18 cellular contexts compared by ENCODE assay signal in genomic region chrX:136814847-136815634, GRCh38. TPM values are rescaled to one million over a fixed set of nuclear protein-coding genes. Genes with fewer than 3 reads are reported as not detected.
A peak's percentile ranks its signal among the peaks of the same experiment; 100 is the strongest.
DNase-seq lines count a peak whose midpoint lies in the region; ATAC-seq, FAIRE-seq and TF ChIP-seq lines count a peak whose summit lies in the region.
"Had no signal": no experiment of that assay in that cellular context is flagged by ENCODE, and none has a peak within 500 bp of the region (broad histone marks: within the 10 kb centered on the region; RNA-seq: fewer than 3 reads in every experiment).

No MANE protein-coding gene starts in this region.

- no peak for TF ChIP-seq EP300 in HepG2 (IDR thresholded peaks at IDR 0.05; ENCODE audit: low read depth in 2 of 2, low read length in 2 of 2)
- TF ChIP-seq EP300 in HepG2 (CRISPR knock-in tag; IDR thresholded peaks at IDR 0.05; ENCODE audit: borderline replicate concordance): no peak

- TF ChIP-seq CTCF in HepG2 (CRISPR knock-in tag; IDR thresholded peaks at IDR 0.05): no peak
- TF ChIP-seq CTCF in Caco-2 (IDR thresholded peaks at IDR 0.05; ENCODE audit: insufficient read depth in 1 of 2, low read depth in 1 of 2, low read length in 1 of 2, severe bottlenecking in 1 of 2, unreplicated experiment in 1 of 2): no peak

- H3K4me2 ChIP-seq in HepG2 (ENCODE audit: low read depth, low read length): no peak overlapping the region

- DNase-seq in Right ventricle myocardium superior (no peak), cardiac septum (ENCODE audit: low spot score) (no peak), SK-N-MC (ENCODE audit: low read depth, low spot score) (no peak), HepG2 (ENCODE audit: low spot score) (peak; percentile 49), NCI-H2171 treated with DMSO at 0.1 percent for 48 hours (lab: John Stamatoyannopoulos, UW) (no peak), Caco-2 (no peak), superior temporal gyrus (ENCODE audit: extremely low spot score) (no peak)
- DNase-seq: BE2C; CD4-positive, alpha-beta memory T cell; DMS153; DND-41; GDM1 had no signal

- no peaks in the 10 kb centered on the region for H3K9me3 ChIP-seq in SK-N-MC (ENCODE audit: low read depth, low read length)
- H3K9me3 ChIP-seq in HepG2 (ENCODE audit: low read length): no peaks in the 10 kb centered on the region
- no peaks in the 10 kb centered on the region for H3K9me3 ChIP-seq in Caco-2
- H3K9me3 ChIP-seq: BE2C, HAP-1 had no signal

- no peak overlapping the region for H3K27ac Mint-ChIP-seq in Caco-2 (ENCODE audit: unreplicated experiment)

- peaks cover 5% of the 10 kb centered on the region; the same call in 1 of the 2 replicates for H3K4me1 ChIP-seq in HepG2 (ENCODE audit: insufficient read depth, low read length)
- H3K4me1 ChIP-seq in Caco-2: no peaks in the 10 kb centered on the region
- H3K4me1 ChIP-seq: BE2C, HAP-1 had no signal

- no peak for TF ChIP-seq POLR2A in HepG2 (IDR thresholded peaks at IDR 0.05; ENCODE audit: insufficient read depth in 1 of 2, low read depth in 2 of 2, low read length in 2 of 2)

- H3K4me1 Mint-ChIP-seq in Caco-2 (ENCODE audit: low read depth, unreplicated experiment): no peaks in the 10 kb centered on the region

- H3K27me3 ChIP-seq in HepG2 (ENCODE audit: control insufficient read depth in 1 of 2, insufficient read depth in 2 of 2, low read length in 2 of 2) (no peaks in the 10 kb centered on the region), Caco-2 (replicated peaks; ENCODE audit: control insufficient read depth, insufficient read depth, low read length) (no peaks in the 10 kb centered on the region)
- H3K27me3 ChIP-seq: BE2C had no signal

- H3K27me3 Mint-ChIP-seq in Caco-2 (ENCODE audit: insufficient read depth, unreplicated experiment): no peaks in the 10 kb centered on the region
- H3K27me3 Mint-ChIP-seq: CD4-positive, alpha-beta memory T cell had no signal

- POLR2A ChIA-PET in HepG2 (lab: Yijun Ruan, JAX): no interaction called here
- POLR2A ChIA-PET in Caco-2 (lab: Charles Lee): no interaction called here

- no peaks in the 10 kb centered on the region for H3K9me3 Mint-ChIP-seq in Caco-2 (ENCODE audit: unreplicated experiment)
- H3K9me3 Mint-ChIP-seq: CD4-positive, alpha-beta memory T cell had no signal

- H3K79me2 ChIP-seq in HepG2 (ENCODE audit: insufficient read depth, low read length): no peaks in the 10 kb centered on the region

- no peak overlapping the region for H2AFZ ChIP-seq in HepG2 (ENCODE audit: low read length)

- H3K27ac ChIP-seq in SK-N-MC: 0 out of 2 replicates have a peak overlapping the region, but pooled peaks have one; percentile 9
- H3K27ac ChIP-seq in HepG2 (ENCODE audit: extremely low read length, insufficient read depth, low read length): no peak overlapping the region
- H3K27ac ChIP-seq: C4-2B had no signal

- CTCF ChIA-PET in HepG2 (lab: Yijun Ruan, JAX; ENCODE audit: low intra/inter-chr PET ratio, low total read pairs) (no interaction called here), Caco-2 (lab: Charles Lee) (no interaction called here)

- no peak overlapping the region for H3K4me3 ChIP-seq in SK-N-MC
- H3K4me3 ChIP-seq in HepG2 (replicated peaks in 1 of 3; ENCODE audit: insufficient read depth in 1 of 3, low read depth in 2 of 3, low read length in 3 of 3): no peak overlapping the region
- H3K4me3 ChIP-seq in Caco-2 (ENCODE audit: low read depth, low read length): no peak overlapping the region
- H3K4me3 ChIP-seq: HAP-1 had no signal

- intact Hi-C loops in Right ventricle myocardium superior (cut with DNase I) (no loop called here), cardiac septum (cut with DNase I) (no loop called here), HepG2 (cut with micrococcal nuclease; ENCODE audit: unreplicated experiment) (no loop called here), Caco-2 (cut with micrococcal nuclease; ENCODE audit: unreplicated experiment) (no loop called here)

- no peak overlapping the region for H3K4me3 Mint-ChIP-seq in Caco-2 (ENCODE audit: unreplicated experiment)
- H3K4me3 Mint-ChIP-seq: CD4-positive, alpha-beta memory T cell had no signal

- H3K36me3 ChIP-seq in SK-N-MC (ENCODE audit: insufficient read depth, low read length) (no peaks in the 10 kb centered on the region), HepG2 (replicated peaks in 1 of 2; ENCODE audit: control insufficient read depth in 1 of 2, insufficient read depth in 2 of 2, low read length in 2 of 2) (no peaks in the 10 kb centered on the region), Caco-2 (ENCODE audit: control insufficient read depth, insufficient read depth, low read length) (no peaks in the 10 kb centered on the region)
- H3K36me3 ChIP-seq: BE2C, HAP-1 had no signal

- peak; percentile 52 for FAIRE-seq in HepG2 (lab: Jason Lieb, UNC)
- FAIRE-seq: A204.1, D721Med, H1 had no signal

- in situ Hi-C loops in HepG2 (cut with HindIII; ENCODE audit: extremely low pct_ligation_motif_present, low pct_unique_long_range_greater_than_20kb): no loop called here

- no TSS peak for BruUV-seq in HepG2 (replicated peaks; lab: Mats Ljungman, UMichigan)
- BruUV-seq in Caco-2 (replicated peaks; lab: Mats Ljungman, UMichigan): no TSS peak

- no peak for TF ChIP-seq RAD21 in HepG2 (CRISPR knock-in tag; IDR thresholded peaks at IDR 0.05)

- H3K36me3 Mint-ChIP-seq in Caco-2 (ENCODE audit: insufficient read depth, unreplicated experiment): no peaks in the 10 kb centered on the region

- H3K9ac ChIP-seq in SK-N-MC (ENCODE audit: insufficient read length) (no peak overlapping the region), HepG2 (ENCODE audit: insufficient read depth, low read depth, low read length) (no peak overlapping the region)

- peak; percentile 20 for ATAC-seq in Right ventricle myocardium superior (ENCODE audit: poor library complexity)
- ATAC-seq in HepG2: peak; percentile 81

- H4K20me1 ChIP-seq in HepG2 (ENCODE audit: insufficient read depth, low read length): no peaks in the 10 kb centered on the region

- no CpG with 5 or more reads among the region's 1 CpG for WGBS in HepG2 (ENCODE audit: low lambda C conversion rate)

TF ChIP-seq in HepG2, 621 proteins besides CTCF, POLR2A, EP300 and RAD21:
- TF ChIP-seq HNF4A (CRISPR knock-in tag; IDR thresholded peaks at IDR 0.05) (peak; percentile 82), HNF4G (IDR thresholded peaks at IDR 0.05; ENCODE audit: borderline replicate concordance, low read depth, low read length) (0 out of 2 replicates have a peak, but pooled peaks have one; percentile 33), HNF4G (CRISPR knock-in tag; IDR thresholded peaks at IDR 0.05; ENCODE audit: borderline replicate concordance, low read depth) (no peak), CEBPB (IDR thresholded peaks at IDR 0.05; ENCODE audit: borderline replicate concordance, low read depth, low read length) (peak; percentile 88), ZNF264 (CRISPR knock-in tag; IDR thresholded peaks at IDR 0.05) (peak; percentile 90), ZNF574 (CRISPR knock-in tag; IDR thresholded peaks at IDR 0.05) (no peak), CEBPG (CRISPR knock-in tag; IDR thresholded peaks at IDR 0.05) (peak; percentile 75), EZH2 (conservative IDR thresholded peaks at IDR 0.05; ENCODE audit: low read depth, low read length) (no peak), ZBTB7A (CRISPR knock-in tag; IDR thresholded peaks at IDR 0.05) (no peak)
TF ChIP-seq in HepG2: peak in this region for 5.

RNA-seq across cellular contexts. Expression of gene ARHGEF6, which starts 34.3 kb away (rescaled TPM):
- 36.8 TPM for total RNA-seq in Right ventricle myocardium superior
- total RNA-seq in cardiac septum: 51.3 TPM
- total RNA-seq in HepG2 (2016; rRNA removed; fragmentation: Illumina TruSeq; extraction: Trizol): not detected in 2 replicates
- total RNA-seq in HepG2 (2016; cell fraction: cytosol; rRNA removed; fragmentation: Illumina TruSeq; extraction: Trizol; ENCODE audit: low read depth): not detected in 2 replicates
- not detected in 2 replicates for total RNA-seq in HepG2 (2016; cell fraction: insoluble cytoplasmic fraction; rRNA removed; fragmentation: Illumina TruSeq; extraction: Trizol)
- total RNA-seq in HepG2 (2016; cell fraction: membrane; rRNA removed; fragmentation: Illumina TruSeq; extraction: Trizol): not detected in 2 replicates
- total RNA-seq in HepG2 (2016; cell fraction: nucleus; rRNA removed; fragmentation: Illumina TruSeq; extraction: Trizol): not detected in 2 replicates
- polyA plus RNA-seq in HepG2 (2011; rRNA removed): 0.01 and 0.03 TPM in 2 replicates
- polyA plus RNA-seq in HepG2 (2011; cell fraction: cytosol; rRNA removed): not detected in 2 replicates
- 0.09 and 0.10 TPM in 2 replicates for polyA plus RNA-seq in HepG2 (2011; cell fraction: nucleus; rRNA removed)
- polyA plus RNA-seq in HepG2 (2012): 0.01 and 0.03 TPM in 2 replicates
- polyA plus RNA-seq in HepG2 (2016; cell fraction: cytosol; fragmentation: Illumina TruSeq; extraction: Trizol; ENCODE audit: low read depth): not detected in 2 replicates
- polyA plus RNA-seq in HepG2 (2016; cell fraction: insoluble cytoplasmic fraction; fragmentation: Illumina TruSeq; extraction: Trizol; ENCODE audit: low read depth): not detected in 2 replicates
- polyA plus RNA-seq in HepG2 (2016; cell fraction: membrane; fragmentation: Illumina TruSeq; extraction: Trizol; ENCODE audit: low read depth): not detected in 2 replicates
- polyA plus RNA-seq in HepG2 (2016; cell fraction: nucleus; fragmentation: Illumina TruSeq; extraction: Trizol; ENCODE audit: insufficient read depth, low read depth): not detected in 2 replicates
- 0.02 and 0.04 TPM in 2 replicates for polyA minus RNA-seq in HepG2 (2011; rRNA and poly(A)+ RNA removed; ENCODE audit: low replicate concordance)
- polyA minus RNA-seq in HepG2 (2011; cell fraction: cytosol; rRNA and poly(A)+ RNA removed): not detected in 2 replicates
- polyA minus RNA-seq in HepG2 (2011; cell fraction: nucleus; rRNA and poly(A)+ RNA removed): not detected in 2 replicates
- total RNA-seq in Caco-2 (2022): not detected in 2 replicates
- total RNA-seq: HT-29 had no signal

Comparison
In these comparisons a context has a peak if more than half of its experiments do, and no peak if none do; other contexts are left out.
1. RNA of gene ARHGEF6, which starts 34.3 kb away (total RNA-seq): 51.3 TPM in cardiac septum (single experiment) and 36.8 TPM in Right ventricle myocardium superior (single experiment); not detected in Caco-2 and not detected in HepG2; every median in the first group is over 10 times any median in the second.